Comparison of ENCODE assay signal across 2 cellular contexts in the genomic region with DNA sequence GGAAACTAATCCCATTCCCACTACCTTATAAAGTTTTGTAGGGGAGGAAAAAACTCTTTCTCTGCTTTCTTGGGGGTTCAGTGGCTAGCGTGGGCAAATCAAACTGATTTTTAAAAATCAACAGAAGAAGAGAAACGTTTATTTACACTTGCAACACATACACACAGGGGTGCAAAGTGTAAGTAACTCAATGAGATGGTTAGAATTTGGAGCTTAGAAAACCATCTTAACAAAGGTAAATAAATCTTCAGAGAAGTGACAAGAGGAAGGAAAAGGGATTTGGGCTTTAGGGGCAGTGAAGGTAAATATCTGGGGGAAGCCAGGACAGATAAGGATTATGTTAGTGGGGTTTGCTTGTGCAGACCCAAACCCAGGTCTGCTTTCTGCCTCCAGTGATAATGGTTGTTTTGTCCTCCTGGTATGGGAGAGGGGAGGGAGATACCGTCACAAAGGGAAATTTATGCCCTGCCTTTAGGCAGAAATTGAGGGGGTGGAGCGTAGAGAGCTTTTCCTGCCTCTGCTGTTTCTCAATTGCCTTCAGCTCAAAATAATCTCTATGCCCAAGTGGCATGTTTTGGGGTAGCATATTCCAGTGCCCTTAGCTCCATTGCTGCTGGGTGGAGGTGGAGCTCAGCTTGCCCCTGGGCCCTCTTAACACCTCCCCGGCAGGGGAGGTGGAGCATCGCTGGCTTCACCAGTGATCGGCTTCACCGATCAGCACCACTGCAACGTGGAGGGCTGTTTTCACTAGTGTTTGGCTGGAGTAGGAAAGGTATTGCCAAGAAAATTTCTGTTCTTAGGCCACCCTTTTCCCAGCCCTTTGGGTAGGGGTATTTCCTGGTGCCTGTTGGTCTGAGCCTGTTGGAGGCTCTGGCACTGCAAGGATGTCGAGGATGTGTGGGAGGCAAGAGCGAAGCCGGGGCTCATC.
A peak's percentile ranks its signal among the peaks of the same experiment; 100 is the strongest.
TF ChIP-seq lines count a peak whose summit lies in the region.

No MANE protein-coding gene starts in this region.

TF ChIP-seq in GM23338, 12 proteins besides CTCF, POLR2A, EP300 and RAD21 (continued from another document):
- TF ChIP-seq, protein P1, sequence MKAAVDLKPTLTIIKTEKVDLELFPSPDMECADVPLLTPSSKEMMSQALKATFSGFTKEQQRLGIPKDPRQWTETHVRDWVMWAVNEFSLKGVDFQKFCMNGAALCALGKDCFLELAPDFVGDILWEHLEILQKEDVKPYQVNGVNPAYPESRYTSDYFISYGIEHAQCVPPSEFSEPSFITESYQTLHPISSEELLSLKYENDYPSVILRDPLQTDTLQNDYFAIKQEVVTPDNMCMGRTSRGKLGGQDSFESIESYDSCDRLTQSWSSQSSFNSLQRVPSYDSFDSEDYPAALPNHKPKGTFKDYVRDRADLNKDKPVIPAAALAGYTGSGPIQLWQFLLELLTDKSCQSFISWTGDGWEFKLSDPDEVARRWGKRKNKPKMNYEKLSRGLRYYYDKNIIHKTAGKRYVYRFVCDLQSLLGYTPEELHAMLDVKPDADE (IDR thresholded peaks at IDR 0.05): no peak

TF ChIP-seq in HepG2, 621 proteins besides CTCF, POLR2A, EP300 and RAD21 (continued from another document and continues in another):
- TF ChIP-seq, protein P2, sequence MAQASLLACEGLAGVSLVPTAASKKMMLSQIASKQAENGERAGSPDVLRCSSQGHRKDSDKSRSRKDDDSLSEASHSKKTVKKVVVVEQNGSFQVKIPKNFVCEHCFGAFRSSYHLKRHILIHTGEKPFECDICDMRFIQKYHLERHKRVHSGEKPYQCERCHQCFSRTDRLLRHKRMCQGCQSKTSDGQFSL (CRISPR knock-in tag; IDR thresholded peaks at IDR 0.05): no peak
- TF ChIP-seq ZSCAN20 (CRISPR knock-in tag; IDR thresholded peaks at IDR 0.05; ENCODE audit: borderline replicate concordance) (no peak), ZNF790 (CRISPR knock-in tag; IDR thresholded peaks at IDR 0.05; ENCODE audit: borderline replicate concordance) (no peak), SOX6 (IDR thresholded peaks at IDR 0.05) (no peak), SOX6 (CRISPR knock-in tag; IDR thresholded peaks at IDR 0.05) (peak; percentile 91), CBX5 (CRISPR knock-in tag; IDR thresholded peaks at IDR 0.05; ENCODE audit: borderline replicate concordance) (no peak), ZNF547 (CRISPR knock-in tag; IDR thresholded peaks at IDR 0.05) (no peak; the same call in 1 of the 2 replicates), ZFP36L2 (CRISPR knock-in tag; IDR thresholded peaks at IDR 0.05) (no peak), ZNF333 (CRISPR knock-in tag; IDR thresholded peaks at IDR 0.05; ENCODE audit: borderline replicate concordance) (no peak), KMT2A (CRISPR knock-in tag; IDR thresholded peaks at IDR 0.05) (peak; percentile 18; the same call in 1 of the 2 replicates), RBAK (CRISPR knock-in tag; IDR thresholded peaks at IDR 0.05) (no peak), ZNF260 (CRISPR knock-in tag; IDR thresholded peaks at IDR 0.05; ENCODE audit: borderline replicate concordance, low read depth) (no peak), IRF2 (CRISPR knock-in tag; IDR thresholded peaks at IDR 0.05) (no peak; the same call in 1 of the 2 replicates), POLR2AphosphoS5 (IDR thresholded peaks at IDR 0.05; ENCODE audit: low read depth, low read length) (no peak; the same call in none of the 2 replicates), ZNF282 (IDR thresholded peaks at IDR 0.05; ENCODE audit: partially characterized antibody) (no peak), ZNF737 (CRISPR knock-in tag; IDR thresholded peaks at IDR 0.05; ENCODE audit: borderline replicate concordance) (no peak), KDM5A (IDR thresholded peaks at IDR 0.05; ENCODE audit: borderline replicate concordance, low read length) (no peak), ZNF484 (CRISPR knock-in tag; IDR thresholded peaks at IDR 0.05; ENCODE audit: borderline replicate concordance, low read depth) (no peak), FOXM1 (CRISPR knock-in tag; IDR thresholded peaks at IDR 0.05) (no peak), ZSCAN9 (CRISPR knock-in tag; IDR thresholded peaks at IDR 0.05; ENCODE audit: borderline replicate concordance) (0 out of 2 replicates have a peak, but pooled peaks have one; percentile 54), GTF2F1 (IDR thresholded peaks at IDR 0.05; ENCODE audit: low read length) (no peak), ZNF607 (CRISPR knock-in tag; IDR thresholded peaks at IDR 0.05; ENCODE audit: borderline replicate concordance) (no peak), NPAS2 (CRISPR knock-in tag; IDR thresholded peaks at IDR 0.05; ENCODE audit: borderline replicate concordance) (no peak), ZSCAN25 (CRISPR knock-in tag; IDR thresholded peaks at IDR 0.05) (peak; percentile 84), ZFAT (CRISPR knock-in tag; conservative IDR thresholded peaks at IDR 0.05) (no peak), ZNF567 (CRISPR knock-in tag; IDR thresholded peaks at IDR 0.05; ENCODE audit: borderline replicate concordance) (no peak), LCORL (IDR thresholded peaks at IDR 0.05) (peak; percentile 71), LCORL (CRISPR knock-in tag; IDR thresholded peaks at IDR 0.05) (peak; percentile 60; the same call in 1 of the 2 replicates), HIVEP1 (CRISPR knock-in tag; IDR thresholded peaks at IDR 0.05) (no peak)
- TF ChIP-seq, protein P3, sequence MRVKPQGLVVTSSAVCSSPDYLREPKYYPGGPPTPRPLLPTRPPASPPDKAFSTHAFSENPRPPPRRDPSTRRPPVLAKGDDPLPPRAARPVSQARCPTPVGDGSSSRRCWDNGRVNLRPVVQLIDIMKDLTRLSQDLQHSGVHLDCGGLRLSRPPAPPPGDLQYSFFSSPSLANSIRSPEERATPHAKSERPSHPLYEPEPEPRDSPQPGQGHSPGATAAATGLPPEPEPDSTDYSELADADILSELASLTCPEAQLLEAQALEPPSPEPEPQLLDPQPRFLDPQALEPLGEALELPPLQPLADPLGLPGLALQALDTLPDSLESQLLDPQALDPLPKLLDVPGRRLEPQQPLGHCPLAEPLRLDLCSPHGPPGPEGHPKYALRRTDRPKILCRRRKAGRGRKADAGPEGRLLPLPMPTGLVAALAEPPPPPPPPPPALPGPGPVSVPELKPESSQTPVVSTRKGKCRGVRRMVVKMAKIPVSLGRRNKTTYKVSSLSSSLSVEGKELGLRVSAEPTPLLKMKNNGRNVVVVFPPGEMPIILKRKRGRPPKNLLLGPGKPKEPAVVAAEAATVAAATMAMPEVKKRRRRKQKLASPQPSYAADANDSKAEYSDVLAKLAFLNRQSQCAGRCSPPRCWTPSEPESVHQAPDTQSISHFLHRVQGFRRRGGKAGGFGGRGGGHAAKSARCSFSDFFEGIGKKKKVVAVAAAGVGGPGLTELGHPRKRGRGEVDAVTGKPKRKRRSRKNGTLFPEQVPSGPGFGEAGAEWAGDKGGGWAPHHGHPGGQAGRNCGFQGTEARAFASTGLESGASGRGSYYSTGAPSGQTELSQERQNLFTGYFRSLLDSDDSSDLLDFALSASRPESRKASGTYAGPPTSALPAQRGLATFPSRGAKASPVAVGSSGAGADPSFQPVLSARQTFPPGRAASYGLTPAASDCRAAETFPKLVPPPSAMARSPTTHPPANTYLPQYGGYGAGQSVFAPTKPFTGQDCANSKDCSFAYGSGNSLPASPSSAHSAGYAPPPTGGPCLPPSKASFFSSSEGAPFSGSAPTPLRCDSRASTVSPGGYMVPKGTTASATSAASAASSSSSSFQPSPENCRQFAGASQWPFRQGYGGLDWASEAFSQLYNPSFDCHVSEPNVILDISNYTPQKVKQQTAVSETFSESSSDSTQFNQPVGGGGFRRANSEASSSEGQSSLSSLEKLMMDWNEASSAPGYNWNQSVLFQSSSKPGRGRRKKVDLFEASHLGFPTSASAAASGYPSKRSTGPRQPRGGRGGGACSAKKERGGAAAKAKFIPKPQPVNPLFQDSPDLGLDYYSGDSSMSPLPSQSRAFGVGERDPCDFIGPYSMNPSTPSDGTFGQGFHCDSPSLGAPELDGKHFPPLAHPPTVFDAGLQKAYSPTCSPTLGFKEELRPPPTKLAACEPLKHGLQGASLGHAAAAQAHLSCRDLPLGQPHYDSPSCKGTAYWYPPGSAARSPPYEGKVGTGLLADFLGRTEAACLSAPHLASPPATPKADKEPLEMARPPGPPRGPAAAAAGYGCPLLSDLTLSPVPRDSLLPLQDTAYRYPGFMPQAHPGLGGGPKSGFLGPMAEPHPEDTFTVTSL (CRISPR knock-in tag; IDR thresholded peaks at IDR 0.05; ENCODE audit: borderline replicate concordance): peak; percentile 85; the same call in 1 of the 2 replicates
- TF ChIP-seq, protein P4, sequence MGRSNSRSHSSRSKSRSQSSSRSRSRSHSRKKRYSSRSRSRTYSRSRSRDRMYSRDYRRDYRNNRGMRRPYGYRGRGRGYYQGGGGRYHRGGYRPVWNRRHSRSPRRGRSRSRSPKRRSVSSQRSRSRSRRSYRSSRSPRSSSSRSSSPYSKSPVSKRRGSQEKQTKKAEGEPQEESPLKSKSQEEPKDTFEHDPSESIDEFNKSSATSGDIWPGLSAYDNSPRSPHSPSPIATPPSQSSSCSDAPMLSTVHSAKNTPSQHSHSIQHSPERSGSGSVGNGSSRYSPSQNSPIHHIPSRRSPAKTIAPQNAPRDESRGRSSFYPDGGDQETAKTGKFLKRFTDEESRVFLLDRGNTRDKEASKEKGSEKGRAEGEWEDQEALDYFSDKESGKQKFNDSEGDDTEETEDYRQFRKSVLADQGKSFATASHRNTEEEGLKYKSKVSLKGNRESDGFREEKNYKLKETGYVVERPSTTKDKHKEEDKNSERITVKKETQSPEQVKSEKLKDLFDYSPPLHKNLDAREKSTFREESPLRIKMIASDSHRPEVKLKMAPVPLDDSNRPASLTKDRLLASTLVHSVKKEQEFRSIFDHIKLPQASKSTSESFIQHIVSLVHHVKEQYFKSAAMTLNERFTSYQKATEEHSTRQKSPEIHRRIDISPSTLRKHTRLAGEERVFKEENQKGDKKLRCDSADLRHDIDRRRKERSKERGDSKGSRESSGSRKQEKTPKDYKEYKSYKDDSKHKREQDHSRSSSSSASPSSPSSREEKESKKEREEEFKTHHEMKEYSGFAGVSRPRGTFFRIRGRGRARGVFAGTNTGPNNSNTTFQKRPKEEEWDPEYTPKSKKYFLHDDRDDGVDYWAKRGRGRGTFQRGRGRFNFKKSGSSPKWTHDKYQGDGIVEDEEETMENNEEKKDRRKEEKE (IDR thresholded peaks at IDR 0.05): no peak
- TF ChIP-seq, protein P5, sequence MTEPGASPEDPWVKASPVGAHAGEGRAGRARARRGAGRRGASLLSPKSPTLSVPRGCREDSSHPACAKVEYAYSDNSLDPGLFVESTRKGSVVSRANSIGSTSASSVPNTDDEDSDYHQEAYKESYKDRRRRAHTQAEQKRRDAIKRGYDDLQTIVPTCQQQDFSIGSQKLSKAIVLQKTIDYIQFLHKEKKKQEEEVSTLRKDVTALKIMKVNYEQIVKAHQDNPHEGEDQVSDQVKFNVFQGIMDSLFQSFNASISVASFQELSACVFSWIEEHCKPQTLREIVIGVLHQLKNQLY (CRISPR knock-in tag; IDR thresholded peaks at IDR 0.05): peak; percentile 47; the same call in 1 of the 2 replicates
- TF ChIP-seq, protein P6, sequence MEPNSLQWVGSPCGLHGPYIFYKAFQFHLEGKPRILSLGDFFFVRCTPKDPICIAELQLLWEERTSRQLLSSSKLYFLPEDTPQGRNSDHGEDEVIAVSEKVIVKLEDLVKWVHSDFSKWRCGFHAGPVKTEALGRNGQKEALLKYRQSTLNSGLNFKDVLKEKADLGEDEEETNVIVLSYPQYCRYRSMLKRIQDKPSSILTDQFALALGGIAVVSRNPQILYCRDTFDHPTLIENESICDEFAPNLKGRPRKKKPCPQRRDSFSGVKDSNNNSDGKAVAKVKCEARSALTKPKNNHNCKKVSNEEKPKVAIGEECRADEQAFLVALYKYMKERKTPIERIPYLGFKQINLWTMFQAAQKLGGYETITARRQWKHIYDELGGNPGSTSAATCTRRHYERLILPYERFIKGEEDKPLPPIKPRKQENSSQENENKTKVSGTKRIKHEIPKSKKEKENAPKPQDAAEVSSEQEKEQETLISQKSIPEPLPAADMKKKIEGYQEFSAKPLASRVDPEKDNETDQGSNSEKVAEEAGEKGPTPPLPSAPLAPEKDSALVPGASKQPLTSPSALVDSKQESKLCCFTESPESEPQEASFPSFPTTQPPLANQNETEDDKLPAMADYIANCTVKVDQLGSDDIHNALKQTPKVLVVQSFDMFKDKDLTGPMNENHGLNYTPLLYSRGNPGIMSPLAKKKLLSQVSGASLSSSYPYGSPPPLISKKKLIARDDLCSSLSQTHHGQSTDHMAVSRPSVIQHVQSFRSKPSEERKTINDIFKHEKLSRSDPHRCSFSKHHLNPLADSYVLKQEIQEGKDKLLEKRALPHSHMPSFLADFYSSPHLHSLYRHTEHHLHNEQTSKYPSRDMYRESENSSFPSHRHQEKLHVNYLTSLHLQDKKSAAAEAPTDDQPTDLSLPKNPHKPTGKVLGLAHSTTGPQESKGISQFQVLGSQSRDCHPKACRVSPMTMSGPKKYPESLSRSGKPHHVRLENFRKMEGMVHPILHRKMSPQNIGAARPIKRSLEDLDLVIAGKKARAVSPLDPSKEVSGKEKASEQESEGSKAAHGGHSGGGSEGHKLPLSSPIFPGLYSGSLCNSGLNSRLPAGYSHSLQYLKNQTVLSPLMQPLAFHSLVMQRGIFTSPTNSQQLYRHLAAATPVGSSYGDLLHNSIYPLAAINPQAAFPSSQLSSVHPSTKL (CRISPR knock-in tag; IDR thresholded peaks at IDR 0.05): peak; percentile 72
- TF ChIP-seq, protein P7, sequence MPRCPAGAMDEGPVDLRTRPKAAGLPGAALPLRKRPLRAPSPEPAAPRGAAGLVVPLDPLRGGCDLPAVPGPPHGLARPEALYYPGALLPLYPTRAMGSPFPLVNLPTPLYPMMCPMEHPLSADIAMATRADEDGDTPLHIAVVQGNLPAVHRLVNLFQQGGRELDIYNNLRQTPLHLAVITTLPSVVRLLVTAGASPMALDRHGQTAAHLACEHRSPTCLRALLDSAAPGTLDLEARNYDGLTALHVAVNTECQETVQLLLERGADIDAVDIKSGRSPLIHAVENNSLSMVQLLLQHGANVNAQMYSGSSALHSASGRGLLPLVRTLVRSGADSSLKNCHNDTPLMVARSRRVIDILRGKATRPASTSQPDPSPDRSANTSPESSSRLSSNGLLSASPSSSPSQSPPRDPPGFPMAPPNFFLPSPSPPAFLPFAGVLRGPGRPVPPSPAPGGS (CRISPR knock-in tag; IDR thresholded peaks at IDR 0.05): no peak
- TF ChIP-seq, protein P8, sequence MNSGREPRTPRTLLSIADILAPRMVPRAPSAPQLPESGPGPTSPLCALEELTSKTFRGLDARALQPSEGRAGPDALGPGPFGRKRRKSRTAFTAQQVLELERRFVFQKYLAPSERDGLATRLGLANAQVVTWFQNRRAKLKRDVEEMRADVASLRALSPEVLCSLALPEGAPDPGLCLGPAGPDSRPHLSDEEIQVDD (CRISPR knock-in tag; IDR thresholded peaks at IDR 0.05; ENCODE audit: borderline replicate concordance): no peak
- TF ChIP-seq, protein P9, sequence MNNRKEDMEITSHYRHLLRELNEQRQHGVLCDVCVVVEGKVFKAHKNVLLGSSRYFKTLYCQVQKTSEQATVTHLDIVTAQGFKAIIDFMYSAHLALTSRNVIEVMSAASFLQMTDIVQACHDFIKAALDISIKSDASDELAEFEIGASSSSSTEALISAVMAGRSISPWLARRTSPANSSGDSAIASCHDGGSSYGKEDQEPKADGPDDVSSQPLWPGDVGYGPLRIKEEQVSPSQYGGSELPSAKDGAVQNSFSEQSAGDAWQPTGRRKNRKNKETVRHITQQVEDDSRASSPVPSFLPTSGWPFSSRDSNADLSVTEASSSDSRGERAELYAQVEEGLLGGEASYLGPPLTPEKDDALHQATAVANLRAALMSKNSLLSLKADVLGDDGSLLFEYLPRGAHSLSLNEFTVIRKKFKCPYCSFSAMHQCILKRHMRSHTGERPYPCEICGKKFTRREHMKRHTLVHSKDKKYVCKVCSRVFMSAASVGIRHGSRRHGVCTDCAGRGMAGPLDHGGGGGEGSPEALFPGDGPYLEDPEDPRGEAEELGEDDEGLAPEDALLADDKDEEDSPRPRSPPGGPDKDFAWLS (CRISPR knock-in tag; IDR thresholded peaks at IDR 0.05; ENCODE audit: borderline replicate concordance): peak; percentile 86; the same call in 1 of the 2 replicates
